Comparison of ENCODE assay signal across 8 cellular contexts in the genomic region with DNA sequence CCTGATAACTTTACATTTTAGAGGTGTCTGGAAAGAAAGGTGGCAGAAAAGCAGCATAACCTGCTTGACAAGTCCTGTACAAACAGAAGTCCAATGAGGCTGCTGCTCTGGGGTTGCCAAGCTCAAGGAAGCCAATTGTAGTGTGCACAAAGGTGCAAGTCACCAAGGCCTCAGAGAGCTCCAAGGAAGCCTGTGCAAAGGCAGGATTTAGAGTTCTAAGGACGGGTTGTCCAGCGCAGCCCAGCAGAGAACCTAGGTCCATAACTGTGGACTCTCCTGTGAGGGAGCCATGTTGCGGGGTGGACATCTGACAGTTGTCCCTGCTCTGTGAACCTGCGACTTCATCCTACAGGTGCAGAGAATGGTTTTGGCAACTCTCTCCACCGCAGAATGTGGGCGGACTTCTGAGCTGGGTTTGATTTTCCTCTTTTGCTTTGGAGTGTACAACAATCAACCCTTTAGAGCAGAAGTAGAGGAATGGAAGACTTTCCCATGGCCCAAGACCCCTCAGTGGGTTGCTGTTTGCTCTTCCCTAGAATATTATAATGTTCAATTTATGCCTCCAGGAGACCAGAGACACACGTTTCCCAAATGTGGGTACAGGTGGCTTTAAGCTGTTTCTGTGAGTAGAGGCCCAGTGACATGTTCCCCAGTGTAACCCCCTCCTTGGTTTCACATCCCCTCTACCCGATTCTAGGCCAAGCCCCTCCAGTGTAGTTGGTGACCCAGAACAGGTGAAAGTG.
A peak's percentile ranks its signal among the peaks of the same experiment; 100 is the strongest.
DNase-seq lines count a peak whose midpoint lies in the region; ATAC-seq and TF ChIP-seq lines count a peak whose summit lies in the region.

No MANE protein-coding gene starts in this region.

- H3K27me3 Mint-ChIP-seq in activated naive CD4-positive, alpha-beta T cell treated with anti-CD3 and anti-CD28 coated beads, Interleukin-2, amount 10 ng/mL, durations not matched to agents 7 days and 5 days, result no peaks in the 10 kb centered on the region

- peaks cover 56 to 65% of the 10 kb centered on the region in 2 donors for H3K4me1 ChIP-seq in duodenal mucosa (ENCODE audit: control insufficient read depth in 1 of 2, insufficient read depth in 2 of 2, low read length in 2 of 2)
- H3K4me1 ChIP-seq in thyroid gland, result peaks cover 51 to 60% of the 10 kb centered on the region in 2 donors

- WGBS in thyroid gland, 2 donors, result 64 to 78% methylated on average over 8 of the region's 8 CpGs

- peak overlapping the region; percentile 60 for H3K27ac ChIP-seq in KOPT-K1 (ENCODE audit: low read depth, low read length, poor library complexity, severe bottlenecking)
- peak overlapping the region; percentile 57 for H3K27ac ChIP-seq in duodenal mucosa (ENCODE audit: low read depth, low read length)
- peak overlapping the region; percentile 78 to 91 (median 81) for H3K27ac ChIP-seq in thyroid gland

- H3K36me3 Mint-ChIP-seq in activated naive CD4-positive, alpha-beta T cell treated with anti-CD3 and anti-CD28 coated beads, Interleukin-2, amount 10 ng/mL, durations not matched to agents 7 days and 5 days, result peaks cover 18% of the 10 kb centered on the region

- peaks cover 4% of the 10 kb centered on the region for H3K9me3 ChIP-seq in KOPT-K1 (ENCODE audit: insufficient read depth, low read length, poor library complexity, severe bottlenecking)
- no peaks in the 10 kb centered on the region for H3K9me3 ChIP-seq in duodenal mucosa (ENCODE audit: control insufficient read depth in 1 of 2, low read length in 2 of 2)
- H3K9me3 ChIP-seq in thyroid gland, result no peaks in the 10 kb centered on the region

- H3K27ac Mint-ChIP-seq in activated naive CD4-positive, alpha-beta T cell treated with anti-CD3 and anti-CD28 coated beads, Interleukin-2, amount 10 ng/mL, durations not matched to agents 7 days and 5 days, result peak overlapping the region; percentile 83

- peaks cover 2% of the 10 kb centered on the region for H3K9me3 Mint-ChIP-seq in activated naive CD4-positive, alpha-beta T cell treated with anti-CD3 and anti-CD28 coated beads, Interleukin-2, amount 10 ng/mL, durations not matched to agents 7 days and 5 days

- peaks cover 76% of the 10 kb centered on the region for H3K4me1 Mint-ChIP-seq in activated naive CD4-positive, alpha-beta T cell treated with anti-CD3 and anti-CD28 coated beads, Interleukin-2, amount 10 ng/mL, durations not matched to agents 7 days and 5 days

- intact Hi-C loops in thyroid gland (cut with DNase I), result no loop called here

- no peak for TF ChIP-seq CTCF in thyroid gland (IDR thresholded peaks at IDR 0.05)

- no peak for ATAC-seq in HG03457 (IDR thresholded peaks at IDR 0.05; ENCODE audit: unreplicated experiment)

- DNase-seq in activated naive CD4-positive, alpha-beta T cell treated with anti-CD3 and anti-CD28 coated beads, Interleukin-2, amount 10 ng/mL, durations not matched to agents 7 days and 5 days, result no peak
- no peak for DNase-seq in activated naive CD4-positive, alpha-beta T cell treated with Interleukin-2 at 50 U/mL for 16 hours
- DNase-seq in thyroid gland (peak; percentile 77 to 80), GM19240 (ENCODE audit: insufficient read length, low spot score) (no peak)
- DNase-seq in stimulated activated CD4-positive, alpha-beta T cell treated with anti-CD3 and anti-CD28 coated beads, Interleukin-4, amount 100 ng/mL, for 4 hours, result no peak

- H3K9ac ChIP-seq in duodenal mucosa (ENCODE audit: low read depth in 1 of 2, low read length in 2 of 2), result peak overlapping the region in 1 of 2 donors; percentile 8

- TF ChIP-seq POLR2A in thyroid gland (IDR thresholded peaks at IDR 0.05), result peak in 1 of 2 donors; percentile 5

- H3K4me3 ChIP-seq in duodenal mucosa (ENCODE audit: low read depth in 1 of 2, low read length in 2 of 2) (peak overlapping the region; percentile 8 to 40), thyroid gland (replicated peaks in 1 of 3) (no peak overlapping the region)

- H3K27me3 ChIP-seq in duodenal mucosa (ENCODE audit: control insufficient read depth in 1 of 2, insufficient read depth in 2 of 2, low read length in 2 of 2), result no peaks in the 10 kb centered on the region
- no peaks in the 10 kb centered on the region for H3K27me3 ChIP-seq in thyroid gland

- no peak overlapping the region for H3K4me3 Mint-ChIP-seq in activated naive CD4-positive, alpha-beta T cell treated with anti-CD3 and anti-CD28 coated beads, Interleukin-2, amount 10 ng/mL, durations not matched to agents 7 days and 5 days

- H3K36me3 ChIP-seq in KOPT-K1 (ENCODE audit: insufficient read depth, low read length), result no peaks in the 10 kb centered on the region
- no peaks in the 10 kb centered on the region for H3K36me3 ChIP-seq in duodenal mucosa (ENCODE audit: control insufficient read depth in 1 of 2, insufficient read depth in 2 of 2, low read length in 2 of 2)
- H3K36me3 ChIP-seq in thyroid gland, result no peaks in the 10 kb centered on the region

- CTCF ChIA-PET in activated naive CD4-positive, alpha-beta T cell treated with anti-CD3 and anti-CD28 coated beads, Interleukin-2, amount 10 ng/mL, durations not matched to agents 7 days and 5 days (lab: Charles Lee), result interaction anchor here (0.6 to 2.0 kb wide), 8 partner anchors 14 to 306 kb away, joined by 3 to 7 read pairs (median 3); no protein-coding TSS in a partner anchor

Comparison
In these comparisons a context has a peak if more than half of its experiments do, and no peak if none do; other contexts are left out.
1. DNase-seq: peak in thyroid gland (2 of 2); none in activated naive CD4-positive, alpha-beta T cell treated with anti-CD3 and anti-CD28 coated beads, Interleukin-2, amount 10 ng/mL, durations not matched to agents 7 days and 5 days (single experiment), activated naive CD4-positive, alpha-beta T cell treated with Interleukin-2 at 50 U/mL for 16 hours (single experiment), GM19240 (single experiment) and stimulated activated CD4-positive, alpha-beta T cell treated with anti-CD3 and anti-CD28 coated beads, Interleukin-4, amount 100 ng/mL, for 4 hours (0 of 2).
2. H3K4me3 ChIP-seq: peak in duodenal mucosa (2 of 2); none in thyroid gland (0 of 3).
3. Peak in every context shown above with its lines, with median percentiles within 50 percentile points of each other: H3K27ac ChIP-seq.